ENCODE assay signal across 10 cellular contexts in the genomic region with DNA sequence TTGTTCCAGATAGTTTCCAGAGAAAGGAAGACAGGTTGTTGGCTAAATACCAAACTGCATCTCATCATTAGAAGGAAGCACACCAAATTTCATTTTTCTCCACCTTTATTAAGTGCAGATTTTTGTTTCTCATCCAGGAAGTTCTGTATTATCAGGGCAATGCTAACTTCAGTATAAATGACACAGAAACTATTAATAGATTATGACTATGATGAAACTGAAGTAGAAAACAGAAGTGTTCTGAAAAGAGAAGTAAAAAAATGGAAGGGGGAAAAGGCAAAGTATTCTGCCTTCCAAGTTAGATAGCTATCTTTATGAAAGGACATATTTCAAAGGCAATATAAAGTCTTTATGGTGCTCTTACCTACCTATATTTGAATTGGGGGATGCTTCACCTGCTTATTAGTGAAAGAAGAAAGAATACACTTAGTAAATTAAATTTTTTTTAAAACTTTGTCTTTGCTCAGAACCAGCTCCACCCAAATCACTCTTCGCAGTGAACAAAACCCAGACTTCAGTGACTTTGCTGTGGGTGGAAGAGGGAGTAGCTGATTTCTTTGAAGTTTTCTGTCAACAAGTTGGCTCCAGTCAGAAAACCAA.
DNase-seq lines count a peak whose midpoint lies in the region; ATAC-seq, FAIRE-seq and TF ChIP-seq lines count a peak whose summit lies in the region.
"Had no signal": no experiment of that assay in that cellular context is flagged by ENCODE, and none has a peak within 500 bp of the region (broad histone marks: within the 10 kb centered on the region; RNA-seq: fewer than 3 reads in every experiment).

No MANE protein-coding gene starts in this region.

- H3K79me2 ChIP-seq in ACC112 (ENCODE audit: control insufficient read depth, insufficient read depth, low read length, unreplicated experiment): no peaks in the 10 kb centered on the region

- H3K9me3 ChIP-seq in thoracic aorta (no peaks in the 10 kb centered on the region), small intestine (ENCODE audit: control insufficient read depth, low read depth) (no peaks in the 10 kb centered on the region)

- H3K4me1 ChIP-seq in ACC112 (ENCODE audit: control insufficient read depth, insufficient read depth, low read length, unreplicated experiment) (peaks cover 4% of the 10 kb centered on the region), thoracic aorta (ENCODE audit: control insufficient read depth in 1 of 2, low read depth in 2 of 2) (peaks cover 34 to 54% of the 10 kb centered on the region in 2 donors), small intestine (ENCODE audit: control insufficient read depth in 2 of 2, insufficient read depth in 1 of 2, low read depth in 1 of 2, low read length in 1 of 2) (no peaks in the 10 kb centered on the region)

- H3K27ac Mint-ChIP-seq in activated CD4-positive, alpha-beta memory T cell treated with anti-CD3 and anti-CD28 coated beads, Interleukin-2, amount 10 ng/mL, durations not matched to agents 7 days and 5 days: peak overlapping the region; percentile 63

- peak; percentile 87 for FAIRE-seq in GM19239 (lab: Jason Lieb, UNC)
- no peak for FAIRE-seq in small intestine (lab: Jason Lieb, UNC)
- FAIRE-seq: G401.6, islet of Langerhans had no signal

- H3K4me1 Mint-ChIP-seq in activated CD4-positive, alpha-beta memory T cell treated with anti-CD3 and anti-CD28 coated beads, Interleukin-2, amount 10 ng/mL, durations not matched to agents 7 days and 5 days: peaks cover 19% of the 10 kb centered on the region

- H3K36me3 ChIP-seq in ACC112 (ENCODE audit: insufficient read depth, low read length): no peaks in the 10 kb centered on the region
- no peaks in the 10 kb centered on the region for H3K36me3 ChIP-seq in thoracic aorta
- H3K36me3 ChIP-seq in small intestine (ENCODE audit: control insufficient read depth in 2 of 2, insufficient read depth in 2 of 2, low read length in 2 of 2): no peaks in the 10 kb centered on the region

- 3 to 38% (median 30%) methylated on average over 1 of the region's 1 CpG for WGBS in small intestine, 3 donors

- H3K9me3 Mint-ChIP-seq in activated CD4-positive, alpha-beta memory T cell treated with anti-CD3 and anti-CD28 coated beads, Interleukin-2, amount 10 ng/mL, durations not matched to agents 7 days and 5 days: no peaks in the 10 kb centered on the region

- H3K4me3 Mint-ChIP-seq in activated CD4-positive, alpha-beta memory T cell treated with anti-CD3 and anti-CD28 coated beads, Interleukin-2, amount 10 ng/mL, durations not matched to agents 7 days and 5 days: no peak overlapping the region

- POLR2A ChIA-PET in activated CD4-positive, alpha-beta memory T cell treated with anti-CD3 and anti-CD28 coated beads, Interleukin-2, amount 10 ng/mL, durations not matched to agents 7 days and 5 days (lab: Charles Lee): interaction anchor here (1.1 to 3.3 kb wide), 8 partner anchors 12 to 337 kb away, joined by 3 to 26 read pairs (median 7); no protein-coding TSS in a partner anchor

- CTCF ChIA-PET in activated CD4-positive, alpha-beta memory T cell treated with anti-CD3 and anti-CD28 coated beads, Interleukin-2, amount 10 ng/mL, durations not matched to agents 7 days and 5 days (lab: Charles Lee): interaction anchor here (1.1 to 6.6 kb wide), 4 partner anchors 13 to 363 kb away, joined by 3 to 41 read pairs (median 4); no protein-coding TSS in a partner anchor

- no peak for TF ChIP-seq CTCF in thoracic aorta (IDR thresholded peaks at IDR 0.05)

- H3K4me3 ChIP-seq in ACC112 (ENCODE audit: low read depth, low read length) (no peak overlapping the region), thoracic aorta (peak overlapping the region; percentile 65), small intestine (ENCODE audit: low read depth in 1 of 2, low read length in 2 of 2) (no peak overlapping the region)

- peak; percentile 91 for ATAC-seq in HG03280 (IDR thresholded peaks at IDR 0.05; ENCODE audit: unreplicated experiment)
- ATAC-seq in thoracic aorta (ENCODE audit: insufficient number of reproducible peaks, low FRiP score, low read depth): no peak

- peaks cover 4% of the 10 kb centered on the region for H3K36me3 Mint-ChIP-seq in activated CD4-positive, alpha-beta memory T cell treated with anti-CD3 and anti-CD28 coated beads, Interleukin-2, amount 10 ng/mL, durations not matched to agents 7 days and 5 days (ENCODE audit: low read depth)

- H3K27me3 Mint-ChIP-seq in activated CD4-positive, alpha-beta memory T cell treated with anti-CD3 and anti-CD28 coated beads, Interleukin-2, amount 10 ng/mL, durations not matched to agents 7 days and 5 days: peaks cover 2% of the 10 kb centered on the region

- DNase-seq in GM19239 (ENCODE audit: insufficient read length, low spot score): no peak
- no peak for DNase-seq in activated CD4-positive, alpha-beta memory T cell treated with anti-CD3 and anti-CD28 coated beads, Interleukin-2, amount 10 ng/mL, durations not matched to agents 7 days and 5 days
- DNase-seq in thoracic aorta (ENCODE audit: low spot score): no peak
- no peak for DNase-seq in NCI-H345 treated with DMSO at 0.1 percent for 48 hours (lab: John Stamatoyannopoulos, UW; ENCODE audit: unreplicated experiment)
- DNase-seq in NCI-H510A treated with DMSO at 0.1 percent for 48 hours (lab: John Stamatoyannopoulos, UW): no peak
- no peak for DNase-seq in small intestine

- H3K27me3 ChIP-seq in ACC112 (ENCODE audit: insufficient read depth, low read length): no peaks in the 10 kb centered on the region
- no peaks in the 10 kb centered on the region for H3K27me3 ChIP-seq in thoracic aorta (replicated peaks; ENCODE audit: insufficient read depth)
- no peaks in the 10 kb centered on the region for H3K27me3 ChIP-seq in small intestine (ENCODE audit: control insufficient read depth in 2 of 2, insufficient read depth in 2 of 2, low read length in 2 of 2)

- H2AFZ ChIP-seq in ACC112 (ENCODE audit: low read length, unreplicated experiment): peak overlapping the region; percentile 18

- no peak overlapping the region for H3K27ac ChIP-seq in ACC112 (ENCODE audit: low read depth, low read length)
- peak overlapping the region; percentile 79 to 88 for H3K27ac ChIP-seq in thoracic aorta
- H3K27ac ChIP-seq in small intestine (ENCODE audit: low read depth in 1 of 2, low read length in 1 of 2): peak overlapping the region in 1 of 2 donors; percentile 50
